In genomic region chr16:58119509-58119845, GRCh38 we compare ENCODE assay signal across 14 cellular contexts. TPM values are rescaled to one million over a fixed set of nuclear protein-coding genes. Genes with fewer than 3 reads are reported as not detected.
DNase-seq lines count a peak whose midpoint lies in the region; ATAC-seq, FAIRE-seq and TF ChIP-seq lines count a peak whose summit lies in the region.
"Had no signal": no experiment of that assay in that cellular context is flagged by ENCODE, and none has a peak within 500 bp of the region (broad histone marks: within the 10 kb centered on the region; RNA-seq: fewer than 3 reads in every experiment).

No MANE protein-coding gene starts in this region.

- H3K27me3 ChIP-seq in astrocyte (ENCODE audit: insufficient read depth, low read length) (no peaks in the 10 kb centered on the region), sigmoid colon (no peaks in the 10 kb centered on the region)
- H3K27me3 ChIP-seq: breast epithelium had no signal

- H4K20me1 ChIP-seq in astrocyte (ENCODE audit: insufficient read depth, low read length): peaks cover 90% of the 10 kb centered on the region

- H3K4me1 ChIP-seq in astrocyte (ENCODE audit: insufficient read depth, low read length): peaks cover 20% of the 10 kb centered on the region
- H3K4me1 ChIP-seq in sigmoid colon: peaks cover 0 to 90% (median 68%) of the 10 kb centered on the region in 4 donors

- H3K27ac ChIP-seq in astrocyte (ENCODE audit: low read depth, low read length) (no peak overlapping the region), sigmoid colon (peak overlapping the region in 3 of 4 donors; percentile 10 to 67 (median 52))
- H3K27ac ChIP-seq: breast epithelium had no signal

- intact Hi-C loops in sigmoid colon (cut with DNase I): no loop called here

- no peak for FAIRE-seq in astrocyte (lab: Jason Lieb, UNC)

- TF ChIP-seq POLR2A in sigmoid colon (IDR thresholded peaks at IDR 0.05): no peak

- TF ChIP-seq EP300 in sigmoid colon (IDR thresholded peaks at IDR 0.05): no peak

- H3K4me2 ChIP-seq in astrocyte (ENCODE audit: low read length): peak overlapping the region; percentile 15

- H3K36me3 Mint-ChIP-seq in astrocyte (ENCODE audit: low read depth, unreplicated experiment) (peaks cover 9% of the 10 kb centered on the region), type B pancreatic cell (peaks cover 15% of the 10 kb centered on the region)
- H3K36me3 Mint-ChIP-seq in activated naive CD8-positive, alpha-beta T cell treated with anti-CD3 and anti-CD28 coated beads, Interleukin-2, amount 50 U/mL, for 24 hours (ENCODE audit: low read depth): peaks cover 18% of the 10 kb centered on the region

- no peak overlapping the region for H3K9ac ChIP-seq in astrocyte (ENCODE audit: low read length)

- H2AFZ ChIP-seq in astrocyte (ENCODE audit: low read depth, low read length): no peak overlapping the region

- peak; percentile 17 for DNase-seq in NCI-H1105 (lab: John Stamatoyannopoulos, UW)
- DNase-seq in astrocyte (ENCODE audit: low read depth): no peak
- DNase-seq in hippocampal formation (lab: John Stamatoyannopoulos, UW): peak; percentile 12 to 13
- no peak for DNase-seq in sigmoid colon
- no peak for DNase-seq in activated naive CD8-positive, alpha-beta T cell treated with anti-CD3 and anti-CD28 coated beads, Interleukin-2, amount 50 U/mL, for 24 hours
- DNase-seq in amniotic stem cell (lab: John Stamatoyannopoulos, UW): no peak
- DNase-seq in type B pancreatic cell (ENCODE audit: extremely low spot score, unreplicated experiment): no peak
- DNase-seq in NCI-H2196 treated with DMSO at 0.1 percent for 48 hours (lab: John Stamatoyannopoulos, UW; ENCODE audit: unreplicated experiment): no peak
- DNase-seq: activated CD4-positive, alpha-beta T cell treated with anti-CD3 and anti-CD28 coated beads, Interleukin-2, amount 10 ng/mL, durations not matched to agents 7 days and 5 days; activated naive CD4-positive, alpha-beta T cell treated with anti-CD3 and anti-CD28 coated beads, Interleukin-2, amount 50 U/mL, for 16 hours; Caco-2; NCI-H1930; NCI-H748 treated with DMSO at 0.1 percent for 48 hours had no signal

- H3K4me3 ChIP-seq in astrocyte (ENCODE audit: insufficient read depth, low read depth, low read length) (no peak overlapping the region), sigmoid colon (no peak overlapping the region)
- H3K4me3 ChIP-seq: breast epithelium had no signal

- TF ChIP-seq CTCF in astrocyte (IDR thresholded peaks at IDR 0.05; ENCODE audit: insufficient read depth, low read depth, low read length): no peak
- no peak for TF ChIP-seq CTCF in sigmoid colon (IDR thresholded peaks at IDR 0.05)
- TF ChIP-seq CTCF in type B pancreatic cell (conservative IDR thresholded peaks at IDR 0.05): no peak

- H3K9me3 Mint-ChIP-seq in astrocyte (ENCODE audit: unreplicated experiment) (no peaks in the 10 kb centered on the region), type B pancreatic cell (no peaks in the 10 kb centered on the region)
- H3K9me3 Mint-ChIP-seq in activated naive CD8-positive, alpha-beta T cell treated with anti-CD3 and anti-CD28 coated beads, Interleukin-2, amount 50 U/mL, for 24 hours: no peaks in the 10 kb centered on the region
- H3K9me3 Mint-ChIP-seq: activated CD4-positive, alpha-beta T cell treated with anti-CD3 and anti-CD28 coated beads, Interleukin-2, amount 10 ng/mL, durations not matched to agents 7 days and 5 days had no signal

- peaks cover 30% of the 10 kb centered on the region for H3K4me1 Mint-ChIP-seq in astrocyte (ENCODE audit: low read depth, unreplicated experiment)
- peaks cover 38% of the 10 kb centered on the region for H3K4me1 Mint-ChIP-seq in activated naive CD8-positive, alpha-beta T cell treated with anti-CD3 and anti-CD28 coated beads, Interleukin-2, amount 50 U/mL, for 24 hours
- H3K4me1 Mint-ChIP-seq in type B pancreatic cell (ENCODE audit: unreplicated experiment): peaks cover 42% of the 10 kb centered on the region

- H3K4me3 Mint-ChIP-seq in astrocyte (ENCODE audit: unreplicated experiment) (no peak overlapping the region), type B pancreatic cell (no peak overlapping the region)
- no peak overlapping the region for H3K4me3 Mint-ChIP-seq in activated naive CD8-positive, alpha-beta T cell treated with anti-CD3 and anti-CD28 coated beads, Interleukin-2, amount 50 U/mL, for 24 hours
- H3K4me3 Mint-ChIP-seq: activated CD4-positive, alpha-beta T cell treated with anti-CD3 and anti-CD28 coated beads, Interleukin-2, amount 10 ng/mL, durations not matched to agents 7 days and 5 days had no signal

- no peaks in the 10 kb centered on the region for H3K9me3 ChIP-seq in astrocyte (ENCODE audit: insufficient read depth, low read depth, low read length)
- no peaks in the 10 kb centered on the region for H3K9me3 ChIP-seq in sigmoid colon
- H3K9me3 ChIP-seq: breast epithelium, Caco-2 had no signal

- H3K27ac Mint-ChIP-seq in astrocyte (ENCODE audit: unreplicated experiment): no peak overlapping the region
- no peak overlapping the region for H3K27ac Mint-ChIP-seq in activated naive CD8-positive, alpha-beta T cell treated with anti-CD3 and anti-CD28 coated beads, Interleukin-2, amount 50 U/mL, for 24 hours
- no peak overlapping the region for H3K27ac Mint-ChIP-seq in type B pancreatic cell
- H3K27ac Mint-ChIP-seq: activated CD4-positive, alpha-beta T cell treated with anti-CD3 and anti-CD28 coated beads, Interleukin-2, amount 10 ng/mL, durations not matched to agents 7 days and 5 days had no signal

- H3K27me3 Mint-ChIP-seq in astrocyte (ENCODE audit: low read depth, unreplicated experiment): no peaks in the 10 kb centered on the region
- H3K27me3 Mint-ChIP-seq in activated naive CD8-positive, alpha-beta T cell treated with anti-CD3 and anti-CD28 coated beads, Interleukin-2, amount 50 U/mL, for 24 hours: no peaks in the 10 kb centered on the region
- H3K27me3 Mint-ChIP-seq in type B pancreatic cell: no peaks in the 10 kb centered on the region
- H3K27me3 Mint-ChIP-seq: activated CD4-positive, alpha-beta T cell treated with anti-CD3 and anti-CD28 coated beads, Interleukin-2, amount 10 ng/mL, durations not matched to agents 7 days and 5 days had no signal

- 73 to 82% methylated on average over 8 of the region's 8 CpGs for WGBS in sigmoid colon, 2 donors

- peaks cover 18% of the 10 kb centered on the region for H3K36me3 ChIP-seq in astrocyte (ENCODE audit: insufficient read depth, low read length)
- H3K36me3 ChIP-seq in sigmoid colon: peaks cover 8 to 22% (median 10%) of the 10 kb centered on the region in 4 donors
- H3K36me3 ChIP-seq: breast epithelium had no signal

- peaks cover 70% of the 10 kb centered on the region for H3K79me2 ChIP-seq in astrocyte (ENCODE audit: insufficient read depth, low read length)

- no peak for ATAC-seq in activated naive CD8-positive, alpha-beta T cell treated with anti-CD3 and anti-CD28 coated beads, Interleukin-2, amount 50 U/mL, for 24 hours

RNA-seq across cellular contexts. Expression of gene CFAP20, which starts 9.7 kb away (rescaled TPM):
- total RNA-seq in astrocyte (40.1 and 43.6 TPM in 2 replicates), sigmoid colon (10 to 100 TPM; 11.9 to 42.5 (median 26.6) TPM), type B pancreatic cell (ENCODE audit: low replicate concordance) (37.2 and 41.7 TPM in 2 replicates)
- polyA plus RNA-seq in sigmoid colon: 10 to 100 TPM; 17.4 to 30.1 (median 28.3) TPM

Comparison
In these comparisons a context has a peak if more than half of its experiments do, and no peak if none do; other contexts are left out.
1. DNase-seq: peak in NCI-H1105 (single experiment) and hippocampal formation (2 of 2); none in astrocyte (single experiment), sigmoid colon (single experiment), activated naive CD8-positive, alpha-beta T cell treated with anti-CD3 and anti-CD28 coated beads, Interleukin-2, amount 50 U/mL, for 24 hours (single experiment), amniotic stem cell (single experiment), type B pancreatic cell (single experiment) and NCI-H2196 treated with DMSO at 0.1 percent for 48 hours (single experiment).